8 cellular contexts compared by ENCODE assay signal in the genomic region with DNA sequence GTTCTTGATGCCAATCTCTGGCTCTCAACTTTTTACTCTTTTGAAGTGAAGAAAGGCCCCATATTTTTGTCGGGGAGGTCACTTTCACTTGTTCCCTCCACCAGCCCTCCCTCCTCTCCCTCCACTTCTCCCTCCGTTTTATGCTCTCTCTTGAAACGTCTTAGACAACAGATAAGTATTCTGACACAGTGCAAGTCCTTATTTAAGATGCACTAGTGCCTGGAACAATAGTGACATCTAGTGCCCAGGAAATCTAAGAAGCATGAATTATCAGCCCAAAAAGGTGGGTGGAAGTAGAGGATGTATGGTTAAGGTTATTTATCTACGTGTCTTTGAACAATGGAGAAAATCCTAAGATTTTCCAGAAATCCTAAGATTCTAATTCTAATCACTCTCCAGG. TPM values are rescaled to one million over a fixed set of nuclear protein-coding genes. Genes with fewer than 3 reads are reported as not detected.
DNase-seq lines count a peak whose midpoint lies in the region; ATAC-seq and TF ChIP-seq lines count a peak whose summit lies in the region.

No MANE protein-coding gene starts in this region.

- no peaks in the 10 kb centered on the region for H3K9me3 Mint-ChIP-seq in endodermal cell

- no peak overlapping the region for H3K4me3 Mint-ChIP-seq in endodermal cell

- H3K9me2 ChIP-seq in GM23248 (ENCODE audit: insufficient read depth): no peaks in the 10 kb centered on the region

- H2AFZ ChIP-seq in GM23248: no peak overlapping the region

- no peak overlapping the region for H3K4me2 ChIP-seq in GM23248 (ENCODE audit: unreplicated experiment)

- peaks cover 75% of the 10 kb centered on the region for H3K36me3 Mint-ChIP-seq in endodermal cell (ENCODE audit: low read depth)

- H4K20me1 ChIP-seq in GM23248 (ENCODE audit: insufficient read depth): no peaks in the 10 kb centered on the region

- intact Hi-C loops in Panc1 (cut with micrococcal nuclease; ENCODE audit: unreplicated experiment): no loop called here

- H3K79me2 ChIP-seq in GM23248 (ENCODE audit: insufficient read depth): no peaks in the 10 kb centered on the region

- in situ Hi-C loops in Caki2 (cut with HindIII; ENCODE audit: low pct_unique_long_range_greater_than_20kb, low sequenced_read_pairs): no loop called here
- in situ Hi-C loops in GM23248 (cut with MboI): no loop called here
- in situ Hi-C loops in Panc1 (cut with HindIII; ENCODE audit: low pct_unique_long_range_greater_than_20kb, low sequenced_read_pairs): no loop called here

- 19 to 20% methylated on average over 4 of the region's 4 CpGs for WGBS in GM23248 (ENCODE audit: low coverage in 1 of 2, low lambda C conversion rate in 2 of 2, missing lambda C conversion rate in 2 of 2), 2 experiments
- WGBS in endodermal cell (ENCODE audit: insufficient coverage in 1 of 2, insufficient read length in 1 of 2), 2 experiments: 73 to 80% methylated on average over 1 to 3 of the region's 4 CpGs

- H3K4me3 ChIP-seq in GM23248: no peak overlapping the region
- H3K4me3 ChIP-seq in Panc1 (ENCODE audit: low read depth in 2 of 2, low read length in 2 of 2): no peak overlapping the region
- no peak overlapping the region for H3K4me3 ChIP-seq in endodermal cell (ENCODE audit: low read length)

- H3K27ac ChIP-seq in GM23248: no peak overlapping the region
- no peak overlapping the region for H3K27ac ChIP-seq in Panc1 (ENCODE audit: low read length)
- H3K27ac ChIP-seq in endodermal cell (ENCODE audit: low read depth, low read length): no peak overlapping the region

- H3K27ac Mint-ChIP-seq in endodermal cell: no peak overlapping the region

- peaks cover 12% of the 10 kb centered on the region for H3K4me1 Mint-ChIP-seq in endodermal cell

- H3K27me3 ChIP-seq in GM23248 (replicated peaks; ENCODE audit: insufficient read depth): no peaks in the 10 kb centered on the region
- no peaks in the 10 kb centered on the region for H3K27me3 ChIP-seq in Panc1 (ENCODE audit: control insufficient read depth, insufficient read depth, low read length)
- H3K27me3 ChIP-seq in endodermal cell (ENCODE audit: control insufficient read depth, insufficient read depth, low read length, poor library complexity, severe bottlenecking): no peaks in the 10 kb centered on the region

- DNase-seq in Caki2 (ENCODE audit: low read depth): peak; percentile 41
- DNase-seq in GM23248: peak; percentile 72
- DNase-seq in Panc1 (ENCODE audit: low read depth, low spot score): no peak
- DNase-seq in endodermal cell: no peak
- peak; percentile 28 for DNase-seq in mucosa of gallbladder (ENCODE audit: low spot score)
- DNase-seq in epidermal melanocyte (ENCODE audit: insufficient read length, low spot score): no peak
- DNase-seq in NCI-H1048 (lab: John Stamatoyannopoulos, UW): no peak

- no peaks in the 10 kb centered on the region for H3K4me1 ChIP-seq in GM23248 (ENCODE audit: insufficient read depth)
- no peaks in the 10 kb centered on the region for H3K4me1 ChIP-seq in Panc1 (ENCODE audit: control insufficient read depth, insufficient read depth, low read length)
- H3K4me1 ChIP-seq in endodermal cell (ENCODE audit: control insufficient read depth, insufficient read depth, low read length): no peaks in the 10 kb centered on the region

- CTCF ChIA-PET in Panc1 (lab: Charles Lee): no interaction called here

- H3K9ac ChIP-seq in GM23248 (no peak overlapping the region), endodermal cell (ENCODE audit: extremely low read depth, low read length, poor library complexity, severe bottlenecking) (no peak overlapping the region)

- no peaks in the 10 kb centered on the region for H3K9me3 ChIP-seq in GM23248 (ENCODE audit: low read depth)
- no peaks in the 10 kb centered on the region for H3K9me3 ChIP-seq in Panc1 (ENCODE audit: control insufficient read depth, insufficient read depth, low read depth, low read length)
- no peaks in the 10 kb centered on the region for H3K9me3 ChIP-seq in endodermal cell (ENCODE audit: control insufficient read depth, low read length)

- no peaks in the 10 kb centered on the region for H3F3A ChIP-seq in GM23248 (ENCODE audit: insufficient read depth)

- ATAC-seq in Panc1: peak; percentile 71; the same call in 1 of the 2 replicates
- no peak for ATAC-seq in GM18909 (IDR thresholded peaks at IDR 0.05; ENCODE audit: poor library complexity, unreplicated experiment)

- H3K36me3 ChIP-seq in GM23248 (ENCODE audit: low read depth) (peaks cover 27% of the 10 kb centered on the region; the same call in 1 of the 2 replicates), Panc1 (ENCODE audit: control insufficient read depth, insufficient read depth, low read length) (peaks cover 16% of the 10 kb centered on the region), endodermal cell (ENCODE audit: control insufficient read depth, insufficient read depth, low read length) (peaks cover 81% of the 10 kb centered on the region)

- H3K27me3 Mint-ChIP-seq in endodermal cell (ENCODE audit: insufficient read depth): peaks cover under 1% of the 10 kb centered on the region

- TF ChIP-seq CTCF in Panc1 (IDR thresholded peaks at IDR 0.05): peak; percentile 65
- peak; percentile 69 for TF ChIP-seq CTCF in endodermal cell (conservative IDR thresholded peaks at IDR 0.05)

- no TSS peak for BruUV-seq in Panc1 (replicated peaks; lab: Mats Ljungman, UMichigan)

- POLR2A ChIA-PET in Panc1 (lab: Charles Lee): no interaction called here

RNA-seq across cellular contexts. Expression of gene PSME3IP1, which starts 17.9 kb away (rescaled TPM):
- total RNA-seq in Caki2 (2014; rRNA removed; shearing (Covaris generic); ENCODE audit: low replicate concordance): 38.9 and 92.8 TPM in 2 replicates
- total RNA-seq in GM23248 (2014; rRNA removed; shearing (Covaris generic)): 39.7 and 42.2 TPM in 2 replicates
- polyA plus RNA-seq in GM23248 (2016; fragmentation: Nextera tagmentation; extraction: Ambion mirVana): 58.9 and 67.7 TPM in 2 replicates
- total RNA-seq in Panc1 (2021; ENCODE audit: unreplicated experiment) (67.6 TPM), endodermal cell (100 to 1,000 TPM in 1 of 2 donors, 10 to 100 TPM in 1; 94.2 to 102 TPM), mucosa of gallbladder (76.1 TPM)
- polyA plus RNA-seq in Panc1 (2012; ENCODE audit: insufficient read length): 39.9 TPM
- polyA plus RNA-seq in endodermal cell (2013, experiment 1 of 2): 107 TPM
- 106 TPM for polyA plus RNA-seq in endodermal cell (2013, experiment 2 of 2)

RNA-seq across cellular contexts. Expression of gene RSPRY1, which starts 18.2 kb away (rescaled TPM):
- 23.8 and 30.7 TPM in 2 replicates for total RNA-seq in Caki2 (2014; rRNA removed; shearing (Covaris generic); ENCODE audit: low replicate concordance)
- total RNA-seq in GM23248 (2014; rRNA removed; shearing (Covaris generic)): 34.7 and 42.7 TPM in 2 replicates
- polyA plus RNA-seq in GM23248 (2016; fragmentation: Nextera tagmentation; extraction: Ambion mirVana): 39.1 and 43.9 TPM in 2 replicates
- total RNA-seq in Panc1 (2021; ENCODE audit: unreplicated experiment): 29.4 TPM
- polyA plus RNA-seq in Panc1 (2012; ENCODE audit: insufficient read length): 16.2 TPM
- total RNA-seq in endodermal cell: 10 to 100 TPM; 40.3 to 46.5 TPM
- polyA plus RNA-seq in endodermal cell (2013, experiment 1 of 2): 42.0 TPM
- 38.2 TPM for polyA plus RNA-seq in endodermal cell (2013, experiment 2 of 2)
- 49.6 TPM for total RNA-seq in mucosa of gallbladder

Comparison
In these comparisons a context has a peak if more than half of its experiments do, and no peak if none do; other contexts are left out.
1. DNase-seq: peak in Caki2 (single experiment), GM23248 (single experiment) and mucosa of gallbladder (single experiment); none in Panc1 (single experiment), endodermal cell (single experiment), epidermal melanocyte (single experiment) and NCI-H1048 (single experiment).